1 cellular context compared by ENCODE assay signal in genomic region chr5:96934695-96935555, GRCh38.
TF ChIP-seq lines count a peak whose summit lies in the region.

No MANE protein-coding gene starts in this region.

TF ChIP-seq in SK-N-SH, 30 proteins besides CTCF, POLR2A, EP300 and RAD21 (continued from another document):
- peak; percentile 9; the same call in 1 of the 2 replicates for TF ChIP-seq ZBTB33 (IDR thresholded peaks at IDR 0.05; ENCODE audit: borderline replicate concordance, low read depth)
- no peak; the same call in 1 of the 2 replicates for TF ChIP-seq REST (IDR thresholded peaks at IDR 0.05; ENCODE audit: low read depth, low read length)
- peak; percentile 81 for TF ChIP-seq YY1 (IDR thresholded peaks at IDR 0.05; ENCODE audit: low read depth)
- peak; percentile 15; the same call in 1 of the 2 replicates for TF ChIP-seq TCF12 (IDR thresholded peaks at IDR 0.05)
- TF ChIP-seq RCOR1 (IDR thresholded peaks at IDR 0.05; ENCODE audit: low read length): 0 out of 2 replicates have a peak, but pooled peaks have one; percentile 11
- TF ChIP-seq FOXJ3 (CRISPR knock-in tag; IDR thresholded peaks at IDR 0.05): 0 out of 2 replicates have a peak, but pooled peaks have one; percentile 39
- TF ChIP-seq IRF3 (IDR thresholded peaks at IDR 0.05; ENCODE audit: low read depth, low read length): no peak
- TF ChIP-seq SMC3 (IDR thresholded peaks at IDR 0.05; ENCODE audit: low read depth, low read length): no peak
- peak; percentile 68; the same call in 1 of the 2 replicates for TF ChIP-seq JUND (IDR thresholded peaks at IDR 0.05)
- TF ChIP-seq RXRA (IDR thresholded peaks at IDR 0.05; ENCODE audit: borderline replicate concordance, low read depth): peak; percentile 41; the same call in 1 of the 2 replicates
- peak; percentile 28; the same call in 1 of the 2 replicates for TF ChIP-seq GATA2 (CRISPR knock-in tag; IDR thresholded peaks at IDR 0.05)
- TF ChIP-seq TAF1 (IDR thresholded peaks at IDR 0.05; ENCODE audit: borderline replicate concordance, low read depth, low read length): peak; percentile 77; the same call in 1 of the 2 replicates
- TF ChIP-seq EZH2phosphoT487 (IDR thresholded peaks at IDR 0.05; ENCODE audit: borderline replicate concordance, low read depth): no peak
- peak; percentile 88 for TF ChIP-seq MXI1 (IDR thresholded peaks at IDR 0.05; ENCODE audit: low read depth, low read length)
- 0 out of 2 replicates have a peak, but pooled peaks have one; percentile 14 for TF ChIP-seq NRF1 (IDR thresholded peaks at IDR 0.05; ENCODE audit: low read depth, low read length)
